6 cellular contexts compared by ENCODE assay signal in the genomic region with DNA sequence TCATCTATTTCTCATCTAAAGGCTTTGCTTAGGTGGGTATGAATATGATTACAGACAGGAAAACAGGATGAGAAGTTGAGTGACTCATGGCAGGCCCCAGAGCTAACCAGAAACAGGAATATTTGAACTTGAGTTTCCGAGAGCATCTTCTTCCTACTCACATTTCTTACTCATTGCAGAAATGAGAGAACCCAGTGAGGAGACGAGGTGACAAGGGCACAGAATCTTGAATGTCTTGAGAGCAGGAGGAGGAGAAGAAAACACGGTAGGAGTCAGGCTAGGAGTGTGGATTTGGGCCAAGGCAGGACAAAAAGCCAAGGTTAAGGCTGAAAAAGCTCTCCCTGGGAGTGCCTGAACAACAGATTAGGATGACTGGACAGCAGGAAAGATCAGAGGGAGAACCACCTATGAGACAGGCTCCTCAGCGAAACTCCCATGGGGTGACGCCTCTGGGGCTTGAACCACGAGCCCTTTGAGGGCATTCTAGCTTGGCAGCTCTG. TPM values are rescaled to one million over a fixed set of nuclear protein-coding genes. Genes with fewer than 3 reads are reported as not detected.
DNase-seq lines count a peak whose midpoint lies in the region; ATAC-seq and TF ChIP-seq lines count a peak whose summit lies in the region.

No MANE protein-coding gene starts in this region.

- H3K36me3 Mint-ChIP-seq in endodermal cell (ENCODE audit: low read depth) (peaks cover 6% of the 10 kb centered on the region), mesothelial cell of epicardium (peaks cover 3% of the 10 kb centered on the region)

- H3K27me3 Mint-ChIP-seq in endodermal cell (ENCODE audit: insufficient read depth) (no peaks in the 10 kb centered on the region), mesothelial cell of epicardium (ENCODE audit: low read depth) (no peaks in the 10 kb centered on the region)

- H3K9me3 Mint-ChIP-seq in endodermal cell: no peaks in the 10 kb centered on the region
- no peaks in the 10 kb centered on the region for H3K9me3 Mint-ChIP-seq in mesothelial cell of epicardium

- WGBS in endodermal cell (ENCODE audit: insufficient coverage in 1 of 2, insufficient read length in 1 of 2), 2 experiments: 96 to 98% methylated on average over 4 to 6 of the region's 6 CpGs

- H3K27ac Mint-ChIP-seq in endodermal cell (peak overlapping the region; percentile 26), mesothelial cell of epicardium (no peak overlapping the region)

- H3K4me1 ChIP-seq in OCI-LY1 (ENCODE audit: insufficient read depth, low read length, severe bottlenecking): peaks cover 29% of the 10 kb centered on the region
- no peaks in the 10 kb centered on the region for H3K4me1 ChIP-seq in endodermal cell (ENCODE audit: control insufficient read depth, insufficient read depth, low read length)

- H3K36me3 ChIP-seq in OCI-LY1 (ENCODE audit: insufficient read depth, low read length): peaks cover 8% of the 10 kb centered on the region; the same call in 1 of the 2 replicates
- H3K36me3 ChIP-seq in endodermal cell (ENCODE audit: control insufficient read depth, insufficient read depth, low read length): peaks cover 8% of the 10 kb centered on the region

- no peaks in the 10 kb centered on the region for H3F3A ChIP-seq in OCI-LY1 (ENCODE audit: insufficient read depth, low read length)

- no peak for ATAC-seq in GM18907 (IDR thresholded peaks at IDR 0.05; ENCODE audit: unreplicated experiment)

- H3K9me3 ChIP-seq in OCI-LY1 (ENCODE audit: low read length): no peaks in the 10 kb centered on the region
- no peaks in the 10 kb centered on the region for H3K9me3 ChIP-seq in endodermal cell (ENCODE audit: control insufficient read depth, low read length)

- TF ChIP-seq CTCF in OCI-LY1 (IDR thresholded peaks at IDR 0.05; ENCODE audit: low read length) (no peak), endodermal cell (conservative IDR thresholded peaks at IDR 0.05) (no peak), mesothelial cell of epicardium (IDR thresholded peaks at IDR 0.05; ENCODE audit: unreplicated experiment) (no peak)

- peaks cover 17% of the 10 kb centered on the region for H3K79me2 ChIP-seq in OCI-LY1 (ENCODE audit: insufficient read depth, low read length)

- H3K27me3 ChIP-seq in OCI-LY1 (ENCODE audit: insufficient read depth, low read length) (no peaks in the 10 kb centered on the region), endodermal cell (ENCODE audit: control insufficient read depth, insufficient read depth, low read length, poor library complexity, severe bottlenecking) (no peaks in the 10 kb centered on the region)

- H3K4me3 Mint-ChIP-seq in endodermal cell (no peak overlapping the region), mesothelial cell of epicardium (no peak overlapping the region)

- no peak overlapping the region for H3K9ac ChIP-seq in OCI-LY1 (ENCODE audit: low read length)
- no peak overlapping the region for H3K9ac ChIP-seq in endodermal cell (ENCODE audit: extremely low read depth, low read length, poor library complexity, severe bottlenecking)

- H3K9me2 ChIP-seq in OCI-LY1 (ENCODE audit: low read depth, low read length): no peaks in the 10 kb centered on the region

- H3K27ac ChIP-seq in OCI-LY1 (ENCODE audit: low read depth, low read length, poor library complexity, severe bottlenecking) (peak overlapping the region; percentile 35), endodermal cell (ENCODE audit: low read depth, low read length) (no peak overlapping the region)

- peaks cover 13% of the 10 kb centered on the region for H3K4me1 Mint-ChIP-seq in endodermal cell
- H3K4me1 Mint-ChIP-seq in mesothelial cell of epicardium: peaks cover 23% of the 10 kb centered on the region

- peak; percentile 81 for DNase-seq in A172 (ENCODE audit: low spot score)
- DNase-seq in endodermal cell: no peak
- DNase-seq in NCI-H1417 (lab: John Stamatoyannopoulos, UW): no peak
- DNase-seq in mesothelial cell of epicardium (ENCODE audit: low spot score in 2 of 2, unreplicated experiment in 2 of 2): no peak

- H3K4me3 ChIP-seq in OCI-LY1 (ENCODE audit: low read depth, low read length, poor library complexity, severe bottlenecking) (no peak overlapping the region), endodermal cell (ENCODE audit: low read length) (no peak overlapping the region)

- H3K4me2 ChIP-seq in OCI-LY1 (ENCODE audit: low read length): no peak overlapping the region

- no peak overlapping the region for H2AFZ ChIP-seq in OCI-LY1 (ENCODE audit: low read length)

- H4K20me1 ChIP-seq in OCI-LY1 (ENCODE audit: insufficient read depth, low read length): no peaks in the 10 kb centered on the region

RNA-seq across cellular contexts. Expression of a gene that starts 3.0 kb away (rescaled TPM):
- total RNA-seq in A172 (2014; rRNA removed; shearing (Covaris generic)): 967 and 1,053 TPM in 2 replicates
- total RNA-seq in endodermal cell (100 to 1,000 TPM; 490 to 499 TPM), mesothelial cell of epicardium (188 to 197 TPM (median 188 TPM) in 3 replicates)
- 541 TPM for polyA plus RNA-seq in endodermal cell (2013, experiment 1 of 2)
- 508 TPM for polyA plus RNA-seq in endodermal cell (2013, experiment 2 of 2)

RNA-seq across cellular contexts. Expression of a gene that starts 21.8 kb away (rescaled TPM):
- 47.9 and 52.8 TPM in 2 replicates for total RNA-seq in A172 (2014; rRNA removed; shearing (Covaris generic))
- 10 to 100 TPM; 33.0 to 34.7 TPM for total RNA-seq in endodermal cell
- 21.2 TPM for polyA plus RNA-seq in endodermal cell (2013, experiment 1 of 2)
- 17.7 TPM for polyA plus RNA-seq in endodermal cell (2013, experiment 2 of 2)
- total RNA-seq in mesothelial cell of epicardium: 35.7 to 42.4 TPM (median 41.9 TPM) in 3 replicates

RNA-seq across cellular contexts. Expression of a gene that starts 22.8 kb away (rescaled TPM):
- 101 and 116 TPM in 2 replicates for total RNA-seq in A172 (2014; rRNA removed; shearing (Covaris generic))
- 10 to 100 TPM; 48.9 to 55.6 TPM for total RNA-seq in endodermal cell
- polyA plus RNA-seq in endodermal cell (2013, experiment 1 of 2): 57.7 TPM
- polyA plus RNA-seq in endodermal cell (2013, experiment 2 of 2): 54.7 TPM
- 28.2 to 31.2 TPM (median 30.6 TPM) in 3 replicates for total RNA-seq in mesothelial cell of epicardium

RNA-seq across cellular contexts. Expression of a gene that starts 23.0 kb away (rescaled TPM):
- total RNA-seq in A172 (2014; rRNA removed; shearing (Covaris generic)): 85.5 and 108 TPM in 2 replicates
- 10 to 100 TPM; 44.5 to 53.6 TPM for total RNA-seq in endodermal cell
- polyA plus RNA-seq in endodermal cell (2013, experiment 1 of 2): 39.3 TPM
- 34.4 TPM for polyA plus RNA-seq in endodermal cell (2013, experiment 2 of 2)
- 36.9 to 41.4 TPM (median 39.7 TPM) in 3 replicates for total RNA-seq in mesothelial cell of epicardium
